In the genomic region with DNA sequence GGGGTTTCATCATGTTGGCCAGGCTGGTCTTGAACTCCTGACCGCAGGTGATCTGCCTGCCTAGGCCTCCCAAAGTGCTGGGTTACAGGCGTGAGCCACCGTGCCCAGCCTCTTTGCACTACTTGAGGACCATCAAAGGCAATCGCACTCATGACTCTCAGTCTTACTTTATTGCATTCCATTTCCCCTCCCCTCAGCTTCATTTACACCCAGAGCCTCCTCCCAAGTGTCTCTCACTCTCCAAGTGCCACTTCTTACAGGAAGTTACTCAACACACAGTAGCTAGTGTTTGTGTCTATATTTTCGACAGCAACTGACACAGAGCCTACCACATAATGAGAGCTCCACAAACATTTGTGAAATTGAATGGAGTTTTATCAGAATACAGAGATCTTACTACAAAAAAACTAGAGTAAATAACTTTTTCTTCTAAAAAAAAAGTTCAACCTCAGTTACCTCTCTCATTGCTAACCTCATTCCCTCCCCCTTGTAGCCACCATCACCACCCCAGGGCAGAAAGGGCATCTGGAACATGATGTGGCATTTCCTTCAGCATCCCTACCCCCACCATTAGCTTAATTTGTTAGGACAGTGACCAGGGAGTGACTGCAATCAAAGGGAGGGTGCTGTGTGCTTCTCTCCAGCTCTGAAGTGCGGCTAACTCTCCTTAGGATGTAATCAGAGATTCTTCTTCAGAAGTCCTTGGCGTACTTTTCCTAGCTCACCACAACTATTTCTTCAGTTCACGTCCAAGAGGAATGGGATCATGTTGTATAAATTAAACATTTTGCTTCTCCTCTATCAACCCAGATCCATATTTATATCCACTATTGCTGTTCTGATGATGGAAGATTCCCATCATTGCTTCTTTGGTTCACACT, we compare ENCODE assay signal across 12 cellular contexts. TPM values are rescaled to one million over a fixed set of nuclear protein-coding genes. Genes with fewer than 3 reads are reported as not detected.
DNase-seq lines count a peak whose midpoint lies in the region; ATAC-seq and TF ChIP-seq lines count a peak whose summit lies in the region.
"Had no signal": no experiment of that assay in that cellular context is flagged by ENCODE, and none has a peak within 500 bp of the region (broad histone marks: within the 10 kb centered on the region; RNA-seq: fewer than 3 reads in every experiment).

No MANE protein-coding gene starts in this region.

- no peak overlapping the region for H2AFZ ChIP-seq in SK-N-SH (ENCODE audit: low read depth)

- peak; percentile 91 to 94 for ATAC-seq in lower lobe of right lung

- CTCF ChIA-PET in A673 (lab: Charles Lee), result no interaction called here
- CTCF ChIA-PET in SK-N-SH (lab: Yijun Ruan, JAX), result interaction anchor here (0.7 kb wide), 1 partner anchor 1580 kb away, joined by 4 read pairs; no protein-coding TSS in a partner anchor

- H3F3A ChIP-seq in SK-N-SH (replicated peaks; ENCODE audit: insufficient read depth), result no peaks in the 10 kb centered on the region

- DNase-seq in A673 (ENCODE audit: low spot score) (peak; percentile 50), GF-D8 (lab: John Stamatoyannopoulos, UW) (peak; percentile 89), SKM-1 treated with dmso at 0.1 percent for 144 hours (lab: John Stamatoyannopoulos, UW; ENCODE audit: unreplicated experiment) (peak; percentile 93), lower lobe of right lung (peak; percentile 55), COLO668 (lab: John Stamatoyannopoulos, UW; ENCODE audit: unreplicated experiment) (no peak), SK-N-SH (no peak), G401 (ENCODE audit: low spot score) (no peak)
- no peak for DNase-seq in activated effector memory CD4-positive, alpha-beta T cell treated with Interleukin-2 at 50 U/mL for 16 hours
- DNase-seq: effector CD8-positive, alpha-beta T cell; NCI-H226; stimulated activated CD4-positive, alpha-beta T cell treated with anti-CD3 and anti-CD28 coated beads, Interleukin-1b, Interleukin-23, amount 100 ng/mL, for 48 hours had no signal

- no peak overlapping the region for H3K9ac ChIP-seq in SK-N-SH

- H3K9me3 ChIP-seq in A673 (ENCODE audit: low read depth, low read length, poor library complexity, severe bottlenecking) (no peaks in the 10 kb centered on the region), lower lobe of right lung (no peaks in the 10 kb centered on the region), SK-N-SH (no peaks in the 10 kb centered on the region)

- H3K4me2 ChIP-seq in SK-N-SH, result no peak overlapping the region

- in situ Hi-C loops in G401 (cut with HindIII; ENCODE audit: low sequenced_read_pairs), result no loop called here

- H3K27me3 ChIP-seq in A673 (replicated peaks; ENCODE audit: insufficient read depth, low read depth, low read length, poor library complexity) (no peaks in the 10 kb centered on the region), lower lobe of right lung (ENCODE audit: low read depth) (no peaks in the 10 kb centered on the region), SK-N-SH (ENCODE audit: insufficient read depth) (no peaks in the 10 kb centered on the region)

- no peaks in the 10 kb centered on the region for H3K79me2 ChIP-seq in SK-N-SH (ENCODE audit: insufficient read depth)

- H4K20me1 ChIP-seq in SK-N-SH (ENCODE audit: insufficient read depth), result no peaks in the 10 kb centered on the region

- WGBS in SK-N-SH (ENCODE audit: low lambda C conversion rate), result 82% methylated on average over 8 of the region's 8 CpGs

- H3K4me3 ChIP-seq in A673 (ENCODE audit: low read depth, low read length, poor library complexity, severe bottlenecking) (no peak overlapping the region), lower lobe of right lung (no peak overlapping the region), SK-N-SH (ENCODE audit: low read depth in 2 of 2, low read length in 1 of 2) (no peak overlapping the region)

- TF ChIP-seq EP300 in SK-N-SH (IDR thresholded peaks at IDR 0.05; ENCODE audit: borderline replicate concordance in 1 of 2, low read depth in 1 of 2, low read length in 1 of 2), result no peak

- BruUV-seq in A673 (replicated peaks; lab: Mats Ljungman, UMichigan), result no TSS peak

- H3K9me2 ChIP-seq in SK-N-SH, result no peaks in the 10 kb centered on the region

- no peak for TF ChIP-seq RAD21 in SK-N-SH (IDR thresholded peaks at IDR 0.05; ENCODE audit: low read length)

- TF ChIP-seq CTCF in A673 (conservative IDR thresholded peaks at IDR 0.05; ENCODE audit: low read depth, low read length), result no peak
- no peak for TF ChIP-seq CTCF in lower lobe of right lung (IDR thresholded peaks at IDR 0.05)
- TF ChIP-seq CTCF in SK-N-SH (IDR thresholded peaks at IDR 0.05), result no peak

- H3K4me1 ChIP-seq in A673 (ENCODE audit: insufficient read depth, low read length, poor library complexity, severe bottlenecking) (peaks cover 21% of the 10 kb centered on the region), lower lobe of right lung (peaks cover 17% of the 10 kb centered on the region), SK-N-SH (ENCODE audit: control insufficient read depth in 1 of 2, insufficient read depth in 2 of 2, low read depth in 1 of 2, low read length in 1 of 2) (peaks cover 0 to 3% of the 10 kb centered on the region in 2 experiments; a peak in 2 of 4 replicates)

- POLR2A ChIA-PET in A673 (lab: Charles Lee; ENCODE audit: low non-redundant PET) (no interaction called here), SK-N-SH (lab: Yijun Ruan, JAX) (no interaction called here)

- intact Hi-C loops in A673 (cut with micrococcal nuclease; ENCODE audit: unreplicated experiment) (no loop called here), lower lobe of right lung (cut with DNase I) (no loop called here)

- H3K27ac ChIP-seq in A673 (ENCODE audit: low read depth, low read length, poor library complexity, severe bottlenecking) (peak overlapping the region; percentile 69), lower lobe of right lung (peak overlapping the region; percentile 73), SK-N-SH (ENCODE audit: low read depth in 2 of 2, low read length in 1 of 2) (no peak overlapping the region)
- H3K27ac ChIP-seq: RWPE1 had no signal

- H3K36me3 ChIP-seq in A673 (ENCODE audit: insufficient read depth, low read length, poor library complexity, severe bottlenecking) (no peaks in the 10 kb centered on the region), lower lobe of right lung (no peaks in the 10 kb centered on the region), SK-N-SH (replicated peaks in 1 of 2; ENCODE audit: control insufficient read depth in 1 of 2, insufficient read depth in 2 of 2, low read length in 1 of 2) (no peaks in the 10 kb centered on the region)

TF ChIP-seq in SK-N-SH, 30 proteins besides CTCF, POLR2A, EP300 and RAD21:
- TF ChIP-seq NRF1 (IDR thresholded peaks at IDR 0.05; ENCODE audit: low read depth, low read length) (no peak), NFIC (IDR thresholded peaks at IDR 0.05; ENCODE audit: borderline replicate concordance) (no peak), MEF2A (IDR thresholded peaks at IDR 0.05; ENCODE audit: borderline replicate concordance, low read depth) (no peak), CHD2 (IDR thresholded peaks at IDR 0.05; ENCODE audit: low read length, partially characterized antibody) (no peak), GABPA (IDR thresholded peaks at IDR 0.05; ENCODE audit: low read depth) (no peak), RCOR1 (IDR thresholded peaks at IDR 0.05; ENCODE audit: low read length) (no peak), MXI1 (IDR thresholded peaks at IDR 0.05; ENCODE audit: low read depth, low read length) (no peak), JUND (IDR thresholded peaks at IDR 0.05) (no peak)
- TF ChIP-seq, protein P1, sequence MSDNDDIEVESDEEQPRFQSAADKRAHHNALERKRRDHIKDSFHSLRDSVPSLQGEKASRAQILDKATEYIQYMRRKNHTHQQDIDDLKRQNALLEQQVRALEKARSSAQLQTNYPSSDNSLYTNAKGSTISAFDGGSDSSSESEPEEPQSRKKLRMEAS (IDR thresholded peaks at IDR 0.05; ENCODE audit: low read depth), result no peak
- TF ChIP-seq, protein P2, sequence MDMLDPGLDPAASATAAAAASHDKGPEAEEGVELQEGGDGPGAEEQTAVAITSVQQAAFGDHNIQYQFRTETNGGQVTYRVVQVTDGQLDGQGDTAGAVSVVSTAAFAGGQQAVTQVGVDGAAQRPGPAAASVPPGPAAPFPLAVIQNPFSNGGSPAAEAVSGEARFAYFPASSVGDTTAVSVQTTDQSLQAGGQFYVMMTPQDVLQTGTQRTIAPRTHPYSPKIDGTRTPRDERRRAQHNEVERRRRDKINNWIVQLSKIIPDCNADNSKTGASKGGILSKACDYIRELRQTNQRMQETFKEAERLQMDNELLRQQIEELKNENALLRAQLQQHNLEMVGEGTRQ (IDR thresholded peaks at IDR 0.05; ENCODE audit: borderline replicate concordance, low read depth, low read length), result no peak

RNA-seq across cellular contexts. Expression of a gene that starts 17.0 kb away (rescaled TPM):
- total RNA-seq in A673 (2021) (110 and 126 TPM in 2 replicates), lower lobe of right lung (3.5 TPM)
- polyA plus RNA-seq in SK-N-SH (2012; rRNA removed), result 0.07 and 0.10 TPM in 2 replicates
- polyA plus RNA-seq in SK-N-SH (2012; cell fraction: cytosol; rRNA removed), result 0.07 and 0.12 TPM in 2 replicates
- polyA plus RNA-seq in SK-N-SH (2012; cell fraction: nucleus; rRNA removed), result 0.18 and 0.24 TPM in 2 replicates
- total RNA-seq in G401 (2014; rRNA removed; shearing (Covaris generic)), result not detected in 2 replicates

Comparison
In these comparisons a context has a peak if more than half of its experiments do, and no peak if none do; other contexts are left out.
1. DNase-seq: peak in A673 (single experiment), GF-D8 (single experiment), SKM-1 treated with dmso at 0.1 percent for 144 hours (single experiment) and lower lobe of right lung (single experiment); none in COLO668 (single experiment), SK-N-SH (single experiment), G401 (single experiment) and activated effector memory CD4-positive, alpha-beta T cell treated with Interleukin-2 at 50 U/mL for 16 hours (single experiment).
2. H3K27ac ChIP-seq: peak in A673 (single experiment) and lower lobe of right lung (single experiment); none in SK-N-SH (0 of 2).
3. RNA of a gene that starts 17.0 kb away (total RNA-seq): 110 to 126 TPM in A673; 3.5 TPM in lower lobe of right lung (single experiment) and not detected in G401; every median in the first group is over 10 times any median in the second.